Comparison of ENCODE assay signal across 8 cellular contexts in the genomic region with DNA sequence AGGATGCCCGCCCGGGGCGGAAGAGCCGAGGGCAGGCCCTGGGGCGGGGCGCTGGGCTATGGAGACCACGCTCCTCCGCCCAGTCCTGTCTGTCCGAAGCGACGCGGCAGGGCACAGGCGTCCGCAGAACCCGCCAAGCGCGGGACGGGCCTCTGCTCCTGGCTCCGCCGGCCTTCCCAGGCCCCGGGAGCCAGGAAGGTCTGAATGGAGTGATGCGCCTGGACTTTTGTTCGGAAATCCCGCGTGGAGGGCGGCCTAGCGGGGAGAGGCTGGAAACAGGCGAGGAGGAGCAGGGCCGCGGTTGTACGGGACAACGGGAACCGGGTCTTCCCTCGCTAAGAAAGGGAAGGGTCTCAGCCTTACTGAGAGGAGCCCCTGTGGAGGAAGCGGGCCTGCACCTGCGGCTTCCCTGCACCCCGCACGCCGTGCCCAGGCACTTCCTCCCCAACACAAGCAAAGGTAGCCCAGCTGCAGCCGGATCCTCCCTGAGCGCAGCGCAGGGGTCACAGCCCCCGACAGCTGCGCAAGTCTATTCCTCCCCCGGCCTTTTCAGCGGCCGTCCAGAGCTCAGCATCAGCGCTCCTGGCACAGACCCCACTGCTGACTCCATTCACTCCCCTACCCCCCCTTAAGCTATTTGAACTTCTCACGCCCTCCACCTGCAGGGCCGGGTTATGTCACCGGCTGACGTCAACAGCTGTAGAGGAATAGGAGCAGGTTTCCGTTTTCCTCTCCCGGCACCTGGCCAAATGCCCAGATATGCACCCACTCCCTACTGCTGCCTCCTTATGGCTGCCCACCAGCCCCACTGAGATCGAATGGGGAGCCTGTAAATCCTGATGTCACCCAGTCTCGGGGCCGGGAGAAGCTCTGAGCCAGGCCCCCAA.
A peak's percentile ranks its signal among the peaks of the same experiment; 100 is the strongest.
DNase-seq lines count a peak whose midpoint lies in the region; ATAC-seq and TF ChIP-seq lines count a peak whose summit lies in the region.

No MANE protein-coding gene starts in this region.

- no peak overlapping the region for H2BK12ac ChIP-seq in mesenchymal stem cell (ENCODE audit: low read length in 2 of 2)

- no peak overlapping the region for H2BK15ac ChIP-seq in mesenchymal stem cell (ENCODE audit: low read depth, poor library complexity, severe bottlenecking)

- H2BK120ac ChIP-seq in mesenchymal stem cell (ENCODE audit: low read depth, low read length), result no peak overlapping the region

- H3K4me3 ChIP-seq in mucosa of descending colon (no peak overlapping the region), tibial artery (no peak overlapping the region), mesenchymal stem cell (ENCODE audit: insufficient read depth in 1 of 2, low read depth in 1 of 2, low read length in 2 of 2) (no peak overlapping the region)

- intact Hi-C loops in mucosa of descending colon (cut with DNase I, micrococcal nuclease), result no loop called here
- intact Hi-C loops in tibial artery (cut with DNase I; ENCODE audit: low total_unique reads), result no loop called here

- no peak overlapping the region for H4K91ac ChIP-seq in mesenchymal stem cell (ENCODE audit: low read length)

- no peak overlapping the region for H3K23ac ChIP-seq in mesenchymal stem cell (ENCODE audit: low read length in 2 of 2)

- H3K4me1 ChIP-seq in mucosa of descending colon (ENCODE audit: low read depth) (peaks cover 11% of the 10 kb centered on the region), tibial artery (peaks cover 0 to 14% (median 6%) of the 10 kb centered on the region in 4 donors), mesenchymal stem cell (ENCODE audit: control insufficient read depth, insufficient read depth, low read depth, low read length) (peaks cover 13% of the 10 kb centered on the region)

- H2BK5ac ChIP-seq in mesenchymal stem cell (ENCODE audit: low read depth, low read length, poor library complexity, severe bottlenecking), result no peak overlapping the region

- WGBS in mesenchymal stem cell, result 11% methylated on average over 56 of the region's 57 CpGs

- H3K9ac ChIP-seq in mesenchymal stem cell (ENCODE audit: low read length), result no peak overlapping the region

- H3K27ac ChIP-seq in tibial artery, result no peak overlapping the region
- H3K27ac ChIP-seq in mesenchymal stem cell (ENCODE audit: low read length, poor library complexity, severe bottlenecking), result no peak overlapping the region

- peak; percentile 42 for DNase-seq in CD1c-positive myeloid dendritic cell (ENCODE audit: extremely low spot score)
- peak; percentile 80 for DNase-seq in NCI-H345 (lab: John Stamatoyannopoulos, UW)
- DNase-seq in dermis microvascular lymphatic vessel endothelial cell (ENCODE audit: low read depth in 2 of 2), result peak; percentile 43 to 91
- peak in 2 of 3 donors; percentile 43 to 54 for DNase-seq in mucosa of descending colon
- DNase-seq in tibial artery, result no peak
- no peak for DNase-seq in mesenchymal stem cell
- DNase-seq in NCI-H446 (lab: John Stamatoyannopoulos, UW), result no peak

- no peak overlapping the region for H3K4me2 ChIP-seq in mesenchymal stem cell (ENCODE audit: low read length, poor library complexity, severe bottlenecking)

- no peak for TF ChIP-seq CTCF in mucosa of descending colon (IDR thresholded peaks at IDR 0.05)
- no peak for TF ChIP-seq CTCF in tibial artery (IDR thresholded peaks at IDR 0.05)

- no peak overlapping the region for H3K14ac ChIP-seq in mesenchymal stem cell (ENCODE audit: low read length in 2 of 2)

- H2AFZ ChIP-seq in mesenchymal stem cell (ENCODE audit: low read depth, low read length), result no peak overlapping the region

- no peaks in the 10 kb centered on the region for H3K36me3 ChIP-seq in mucosa of descending colon (ENCODE audit: low read depth)
- H3K36me3 ChIP-seq in tibial artery, result no peaks in the 10 kb centered on the region
- no peaks in the 10 kb centered on the region for H3K36me3 ChIP-seq in mesenchymal stem cell (ENCODE audit: control insufficient read depth in 1 of 2, insufficient read depth in 2 of 2, low read depth in 1 of 2, low read length in 2 of 2)

- H3K9me3 ChIP-seq in mucosa of descending colon (no peaks in the 10 kb centered on the region), tibial artery (no peaks in the 10 kb centered on the region), mesenchymal stem cell (ENCODE audit: control insufficient read depth, low read length) (no peaks in the 10 kb centered on the region)

- H4K8ac ChIP-seq in mesenchymal stem cell (ENCODE audit: low read length), result no peak overlapping the region

- peaks cover 0 to 49% of the 10 kb centered on the region in 2 donors for H3K27me3 ChIP-seq in tibial artery
- H3K27me3 ChIP-seq in mesenchymal stem cell (ENCODE audit: control insufficient read depth in 1 of 2, insufficient read depth in 1 of 2, low read length in 2 of 2), result peaks cover 55% of the 10 kb centered on the region in 2 experiments

- ATAC-seq in mucosa of descending colon, result peak; percentile 64
- no peak for ATAC-seq in GM18517 (IDR thresholded peaks at IDR 0.05; ENCODE audit: unreplicated experiment)

- no peak overlapping the region for H3K18ac ChIP-seq in mesenchymal stem cell (ENCODE audit: low read depth in 1 of 2, low read length in 2 of 2)

- H2AK5ac ChIP-seq in mesenchymal stem cell (ENCODE audit: low read length, severe bottlenecking), result no peak overlapping the region

- no peaks in the 10 kb centered on the region for H3K79me1 ChIP-seq in mesenchymal stem cell (replicated peaks; ENCODE audit: low read length, poor library complexity, severe bottlenecking)

- no peak overlapping the region for H3K4ac ChIP-seq in mesenchymal stem cell (ENCODE audit: low read depth in 1 of 2, low read length in 2 of 2)

Comparison
In these comparisons a context has a peak if more than half of its experiments do, and no peak if none do; other contexts are left out.
1. DNase-seq: peak in CD1c-positive myeloid dendritic cell (single experiment), NCI-H345 (single experiment), dermis microvascular lymphatic vessel endothelial cell (2 of 2) and mucosa of descending colon (2 of 3); none in tibial artery (0 of 2), mesenchymal stem cell (single experiment) and NCI-H446 (0 of 2).